1 cellular context compared by ENCODE assay signal in genomic region chr22:39574779-39575551, GRCh38.
TF ChIP-seq lines count a peak whose summit lies in the region.

No MANE protein-coding gene starts in this region.

TF ChIP-seq in K562, 482 proteins besides CTCF, POLR2A, EP300 and RAD21 (continued from another document):
- TF ChIP-seq C11orf30 (IDR thresholded peaks at IDR 0.05; ENCODE audit: low read depth) (peak; percentile 80), CSDE1 (IDR thresholded peaks at IDR 0.05) (no peak), MAFK (IDR thresholded peaks at IDR 0.05; ENCODE audit: low read length) (peak; percentile 59), JUND (IDR thresholded peaks at IDR 0.05; ENCODE audit: borderline replicate concordance, low read depth, low read length) (peak; percentile 85), JUND (tag; IDR thresholded peaks at IDR 0.05; ENCODE audit: borderline replicate concordance, low read depth, low read length) (peak; percentile 67; the same call in 1 of the 3 replicates), TAF7 (tag; IDR thresholded peaks at IDR 0.05) (no peak), UBTF (IDR thresholded peaks at IDR 0.05; ENCODE audit: borderline replicate concordance in 1 of 2, low read depth in 2 of 2, low read length in 2 of 2) (peak; percentile 49 to 59; a peak in 1 of 4 replicates), STAT5A (IDR thresholded peaks at IDR 0.05; ENCODE audit: borderline replicate concordance, low read length) (no peak), KLF1 (tag; IDR thresholded peaks at IDR 0.05) (no peak), POLR2H (tag; IDR thresholded peaks at IDR 0.05; ENCODE audit: low read depth) (no peak), ESRRB (CRISPR knock-in tag; IDR thresholded peaks at IDR 0.05; ENCODE audit: borderline replicate concordance) (no peak), ZNF76 (CRISPR knock-in tag; IDR thresholded peaks at IDR 0.05; ENCODE audit: borderline replicate concordance) (no peak), HNRNPLL (IDR thresholded peaks at IDR 0.05; ENCODE audit: low read depth, low read length, poor library complexity, severe bottlenecking) (no peak), HSF4 (CRISPR knock-in tag; IDR thresholded peaks at IDR 0.05; ENCODE audit: borderline replicate concordance) (no peak), RAD51 (IDR thresholded peaks at IDR 0.05; ENCODE audit: borderline replicate concordance, low read depth) (no peak), PHTF2 (CRISPR knock-in tag; IDR thresholded peaks at IDR 0.05) (no peak), ZNF316 (IDR thresholded peaks at IDR 0.05) (peak; percentile 88), PTRF (tag; IDR thresholded peaks at IDR 0.05) (no peak), BCLAF1 (IDR thresholded peaks at IDR 0.05; ENCODE audit: borderline replicate concordance in 1 of 2, control insufficient read depth in 1 of 2, low read depth in 2 of 2, low read length in 1 of 2) (no peak), TFAP4 (CRISPR knock-in tag; IDR thresholded peaks at IDR 0.05; ENCODE audit: borderline replicate concordance) (peak; percentile 25; the same call in 1 of the 2 replicates), RBFOX2 (IDR thresholded peaks at IDR 0.05; ENCODE audit: low read depth, low read length) (no peak), NFIC (IDR thresholded peaks at IDR 0.05) (peak; percentile 98), MGA (IDR thresholded peaks at IDR 0.05) (no peak), ZSCAN32 (CRISPR knock-in tag; IDR thresholded peaks at IDR 0.05) (no peak), CBFA2T3 (IDR thresholded peaks at IDR 0.05) (peak; percentile 31; the same call in 1 of the 2 replicates), GTF2F1 (IDR thresholded peaks at IDR 0.05; ENCODE audit: low read depth, low read length) (no peak), EHMT2 (IDR thresholded peaks at IDR 0.05) (no peak), SMARCA4 (IDR thresholded peaks at IDR 0.05) (peak; percentile 75), DPF2 (IDR thresholded peaks at IDR 0.05) (peak; percentile 77), BCL6 (CRISPR knock-in tag; IDR thresholded peaks at IDR 0.05) (no peak), NR0B1 (IDR thresholded peaks at IDR 0.05; ENCODE audit: partially characterized antibody) (no peak), EGR1 (conservative IDR thresholded peaks at IDR 0.05) (no peak), ZNF778 (CRISPR knock-in tag; IDR thresholded peaks at IDR 0.05) (no peak), TEAD4 (IDR thresholded peaks at IDR 0.05; ENCODE audit: low read length) (no peak), TEAD4 (CRISPR knock-in tag; IDR thresholded peaks at IDR 0.05; ENCODE audit: borderline replicate concordance) (no peak), TCF7 (IDR thresholded peaks at IDR 0.05; ENCODE audit: borderline replicate concordance) (no peak), ZNF174 (CRISPR knock-in tag; IDR thresholded peaks at IDR 0.05) (no peak), NFATC3 (IDR thresholded peaks at IDR 0.05) (no peak), MEF2A (IDR thresholded peaks at IDR 0.05; ENCODE audit: control insufficient read depth, low read depth, low read length) (no peak)
